In genomic region chr11:79026803-79027445, GRCh38 we compare ENCODE assay signal across 13 cellular contexts.
DNase-seq lines count a peak whose midpoint lies in the region; ATAC-seq and TF ChIP-seq lines count a peak whose summit lies in the region.
"Had no signal": no experiment of that assay in that cellular context is flagged by ENCODE, and none has a peak within 500 bp of the region (broad histone marks: within the 10 kb centered on the region; RNA-seq: fewer than 3 reads in every experiment).

No MANE protein-coding gene starts in this region.

- H3K27me3 Mint-ChIP-seq in activated naive CD8-positive, alpha-beta T cell treated with anti-CD3 and anti-CD28 coated beads, Interleukin-2, amount 50 U/mL, for 24 hours, result peaks cover 49% of the 10 kb centered on the region
- no peaks in the 10 kb centered on the region for H3K27me3 Mint-ChIP-seq in GM23338 (ENCODE audit: insufficient read depth, low read depth, poor library complexity)

- no peaks in the 10 kb centered on the region for H3K36me3 Mint-ChIP-seq in activated naive CD8-positive, alpha-beta T cell treated with anti-CD3 and anti-CD28 coated beads, Interleukin-2, amount 50 U/mL, for 24 hours (ENCODE audit: low read depth)
- H3K36me3 Mint-ChIP-seq in GM23338 (ENCODE audit: low read depth), result no peaks in the 10 kb centered on the region
- H3K36me3 Mint-ChIP-seq: CD4-positive, CD25-positive, alpha-beta regulatory T cell had no signal

- H3K4me3 ChIP-seq in GM23338 (no peak overlapping the region), lower lobe of right lung (no peak overlapping the region)

- no peak for TF ChIP-seq CTCF in GM23338 (conservative IDR thresholded peaks at IDR 0.05; ENCODE audit: low read depth in 2 of 2)
- no peak for TF ChIP-seq CTCF in lower lobe of right lung (IDR thresholded peaks at IDR 0.05)

- no peaks in the 10 kb centered on the region for H3K27me3 ChIP-seq in GM23338 (ENCODE audit: insufficient read depth)
- H3K27me3 ChIP-seq in lower lobe of right lung (ENCODE audit: low read depth), result peaks cover 18% of the 10 kb centered on the region

- no peaks in the 10 kb centered on the region for H4K20me1 ChIP-seq in GM23338 (replicated peaks; ENCODE audit: insufficient read depth)

- H2AFZ ChIP-seq in GM23338, result no peak overlapping the region

- H3K36me3 ChIP-seq in GM23338 (ENCODE audit: insufficient read depth) (no peaks in the 10 kb centered on the region), lower lobe of right lung (no peaks in the 10 kb centered on the region)

- no peaks in the 10 kb centered on the region for H3K79me2 ChIP-seq in GM23338 (replicated peaks; ENCODE audit: insufficient read depth)

- H3K4me2 ChIP-seq in GM23338, result no peak overlapping the region

- DNase-seq in EH (ENCODE audit: low read depth) (peak; percentile 75), GM23338 (ENCODE audit: low spot score) (no peak), lower lobe of right lung (no peak), NCI-H1930 (lab: John Stamatoyannopoulos, UW) (no peak)
- DNase-seq in activated naive CD8-positive, alpha-beta T cell treated with anti-CD3 and anti-CD28 coated beads, Interleukin-2, amount 50 U/mL, for 24 hours, result no peak
- DNase-seq in stimulated activated naive CD4-positive, alpha-beta T cell (lab: John Stamatoyannopoulos, UW), result no peak
- DNase-seq: activated T-cell treated with anti-CD3 and anti-CD28 coated beads, Interleukin-2, amount 50 U/mL, for 24 hours; cortex of kidney; NCI-H2107; nucleus accumbens had no signal

- no peaks in the 10 kb centered on the region for H3F3A ChIP-seq in GM23338 (replicated peaks; ENCODE audit: low read depth)

- no peaks in the 10 kb centered on the region for H3K9me2 ChIP-seq in GM23338 (ENCODE audit: insufficient read depth)

- H3K4me1 Mint-ChIP-seq in activated naive CD8-positive, alpha-beta T cell treated with anti-CD3 and anti-CD28 coated beads, Interleukin-2, amount 50 U/mL, for 24 hours, result peaks cover 5% of the 10 kb centered on the region
- H3K4me1 Mint-ChIP-seq in GM23338, result peaks cover 8% of the 10 kb centered on the region

- no peaks in the 10 kb centered on the region for H3K9me3 ChIP-seq in lower lobe of right lung

- peak; percentile 85 for ATAC-seq in GM21390 (IDR thresholded peaks at IDR 0.05; ENCODE audit: unreplicated experiment)
- peak; percentile 66 for ATAC-seq in HG03175 (IDR thresholded peaks at IDR 0.05; ENCODE audit: unreplicated experiment)
- ATAC-seq in activated naive CD8-positive, alpha-beta T cell treated with anti-CD3 and anti-CD28 coated beads, Interleukin-2, amount 50 U/mL, for 24 hours, result peak; percentile 33
- no peak for ATAC-seq in GM23338
- ATAC-seq in lower lobe of right lung, result no peak

- no peak overlapping the region for H3K27ac ChIP-seq in GM23338 (ENCODE audit: low read depth)
- no peak overlapping the region for H3K27ac ChIP-seq in lower lobe of right lung

- H3K27ac Mint-ChIP-seq in activated naive CD8-positive, alpha-beta T cell treated with anti-CD3 and anti-CD28 coated beads, Interleukin-2, amount 50 U/mL, for 24 hours, result no peak overlapping the region
- no peak overlapping the region for H3K27ac Mint-ChIP-seq in GM23338
- H3K27ac Mint-ChIP-seq: activated T-cell treated with anti-CD3 and anti-CD28 coated beads, Interleukin-2, amount 50 U/mL, for 24 hours; CD4-positive, CD25-positive, alpha-beta regulatory T cell had no signal

- intact Hi-C loops in lower lobe of right lung (cut with DNase I), result no loop called here

- H3K4me3 Mint-ChIP-seq in activated naive CD8-positive, alpha-beta T cell treated with anti-CD3 and anti-CD28 coated beads, Interleukin-2, amount 50 U/mL, for 24 hours, result no peak overlapping the region
- no peak overlapping the region for H3K4me3 Mint-ChIP-seq in GM23338
- H3K4me3 Mint-ChIP-seq: activated T-cell treated with anti-CD3 and anti-CD28 coated beads, Interleukin-2, amount 50 U/mL, for 24 hours; CD4-positive, CD25-positive, alpha-beta regulatory T cell had no signal

- no peaks in the 10 kb centered on the region for H3K9me3 Mint-ChIP-seq in activated naive CD8-positive, alpha-beta T cell treated with anti-CD3 and anti-CD28 coated beads, Interleukin-2, amount 50 U/mL, for 24 hours
- H3K9me3 Mint-ChIP-seq in GM23338, result no peaks in the 10 kb centered on the region
- H3K9me3 Mint-ChIP-seq: activated T-cell treated with anti-CD3 and anti-CD28 coated beads, Interleukin-2, amount 50 U/mL, for 24 hours had no signal

- H3K4me1 ChIP-seq in GM23338 (ENCODE audit: insufficient read depth) (peaks cover 12% of the 10 kb centered on the region; the same call in 1 of the 2 replicates), lower lobe of right lung (no peaks in the 10 kb centered on the region)

TF ChIP-seq in GM23338, 12 proteins besides CTCF, POLR2A, EP300 and RAD21 (continues in another document):
- no peak for TF ChIP-seq NANOG (IDR thresholded peaks at IDR 0.05; ENCODE audit: borderline replicate concordance)
- TF ChIP-seq ETS1 (IDR thresholded peaks at IDR 0.05), result no peak
- no peak for TF ChIP-seq STAT1 (IDR thresholded peaks at IDR 0.05; ENCODE audit: unreplicated experiment)
- no peak for TF ChIP-seq ZNF114 (CRISPR knock-in tag; IDR thresholded peaks at IDR 0.05)
- TF ChIP-seq POLR2AphosphoS5 (IDR thresholded peaks at IDR 0.05; ENCODE audit: low read depth), result no peak
- no peak for TF ChIP-seq JUNB (IDR thresholded peaks at IDR 0.05; ENCODE audit: unreplicated experiment)
- no peak for TF ChIP-seq ZNF462 (CRISPR knock-in tag; IDR thresholded peaks at IDR 0.05)
- TF ChIP-seq ZNF331 (CRISPR knock-in tag; IDR thresholded peaks at IDR 0.05; ENCODE audit: low read depth), result no peak
- TF ChIP-seq EZH2phosphoT487 (IDR thresholded peaks at IDR 0.05; ENCODE audit: unreplicated experiment), result no peak

Comparison
In these comparisons a context has a peak if more than half of its experiments do, and no peak if none do; other contexts are left out.
1. ATAC-seq: peak in GM21390 (single experiment), HG03175 (single experiment) and activated naive CD8-positive, alpha-beta T cell treated with anti-CD3 and anti-CD28 coated beads, Interleukin-2, amount 50 U/mL, for 24 hours (single experiment); none in GM23338 (single experiment) and lower lobe of right lung (0 of 2).